In the genomic region with DNA sequence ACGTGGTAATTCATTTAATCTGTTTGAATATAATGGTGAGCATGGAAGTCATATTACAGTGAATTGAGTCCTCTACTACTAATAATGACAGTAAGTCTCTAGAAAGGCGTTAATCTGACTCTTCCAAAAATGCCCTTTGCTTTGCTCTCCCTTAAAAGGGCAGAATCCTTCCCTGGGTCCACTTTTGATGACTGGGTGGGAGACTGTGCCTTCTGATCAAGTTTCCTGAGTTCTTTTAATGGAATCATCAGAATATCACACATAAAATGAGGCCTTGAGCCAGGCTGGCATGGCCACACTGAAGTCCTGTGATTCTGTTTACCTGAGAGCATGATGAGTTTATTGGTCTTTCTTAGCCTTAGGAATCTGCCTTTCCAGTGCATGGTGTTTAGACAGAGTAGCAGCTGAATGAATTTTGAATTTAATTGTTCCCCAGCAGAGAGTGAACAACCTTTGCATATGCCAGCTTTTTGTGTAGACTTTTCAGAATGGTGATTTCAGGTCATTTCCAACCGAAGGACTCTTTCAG, we compare ENCODE assay signal across 1 cellular context.
TF ChIP-seq lines count a peak whose summit lies in the region.

No MANE protein-coding gene starts in this region.

TF ChIP-seq in A549, 52 proteins besides CTCF, POLR2A, EP300 and RAD21 (continued from another document):
- TF ChIP-seq, protein P1, sequence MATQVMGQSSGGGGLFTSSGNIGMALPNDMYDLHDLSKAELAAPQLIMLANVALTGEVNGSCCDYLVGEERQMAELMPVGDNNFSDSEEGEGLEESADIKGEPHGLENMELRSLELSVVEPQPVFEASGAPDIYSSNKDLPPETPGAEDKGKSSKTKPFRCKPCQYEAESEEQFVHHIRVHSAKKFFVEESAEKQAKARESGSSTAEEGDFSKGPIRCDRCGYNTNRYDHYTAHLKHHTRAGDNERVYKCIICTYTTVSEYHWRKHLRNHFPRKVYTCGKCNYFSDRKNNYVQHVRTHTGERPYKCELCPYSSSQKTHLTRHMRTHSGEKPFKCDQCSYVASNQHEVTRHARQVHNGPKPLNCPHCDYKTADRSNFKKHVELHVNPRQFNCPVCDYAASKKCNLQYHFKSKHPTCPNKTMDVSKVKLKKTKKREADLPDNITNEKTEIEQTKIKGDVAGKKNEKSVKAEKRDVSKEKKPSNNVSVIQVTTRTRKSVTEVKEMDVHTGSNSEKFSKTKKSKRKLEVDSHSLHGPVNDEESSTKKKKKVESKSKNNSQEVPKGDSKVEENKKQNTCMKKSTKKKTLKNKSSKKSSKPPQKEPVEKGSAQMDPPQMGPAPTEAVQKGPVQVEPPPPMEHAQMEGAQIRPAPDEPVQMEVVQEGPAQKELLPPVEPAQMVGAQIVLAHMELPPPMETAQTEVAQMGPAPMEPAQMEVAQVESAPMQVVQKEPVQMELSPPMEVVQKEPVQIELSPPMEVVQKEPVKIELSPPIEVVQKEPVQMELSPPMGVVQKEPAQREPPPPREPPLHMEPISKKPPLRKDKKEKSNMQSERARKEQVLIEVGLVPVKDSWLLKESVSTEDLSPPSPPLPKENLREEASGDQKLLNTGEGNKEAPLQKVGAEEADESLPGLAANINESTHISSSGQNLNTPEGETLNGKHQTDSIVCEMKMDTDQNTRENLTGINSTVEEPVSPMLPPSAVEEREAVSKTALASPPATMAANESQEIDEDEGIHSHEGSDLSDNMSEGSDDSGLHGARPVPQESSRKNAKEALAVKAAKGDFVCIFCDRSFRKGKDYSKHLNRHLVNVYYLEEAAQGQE (IDR thresholded peaks at IDR 0.05): no peak
- TF ChIP-seq, protein P2, sequence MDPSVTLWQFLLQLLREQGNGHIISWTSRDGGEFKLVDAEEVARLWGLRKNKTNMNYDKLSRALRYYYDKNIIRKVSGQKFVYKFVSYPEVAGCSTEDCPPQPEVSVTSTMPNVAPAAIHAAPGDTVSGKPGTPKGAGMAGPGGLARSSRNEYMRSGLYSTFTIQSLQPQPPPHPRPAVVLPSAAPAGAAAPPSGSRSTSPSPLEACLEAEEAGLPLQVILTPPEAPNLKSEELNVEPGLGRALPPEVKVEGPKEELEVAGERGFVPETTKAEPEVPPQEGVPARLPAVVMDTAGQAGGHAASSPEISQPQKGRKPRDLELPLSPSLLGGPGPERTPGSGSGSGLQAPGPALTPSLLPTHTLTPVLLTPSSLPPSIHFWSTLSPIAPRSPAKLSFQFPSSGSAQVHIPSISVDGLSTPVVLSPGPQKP (IDR thresholded peaks at IDR 0.05; ENCODE audit: low read depth, low read length): no peak
- TF ChIP-seq HDAC2 (IDR thresholded peaks at IDR 0.05) (no peak), KDM1A (IDR thresholded peaks at IDR 0.05; ENCODE audit: low read depth) (no peak), FOSL2 (IDR thresholded peaks at IDR 0.05) (no peak), FOSL2 (CRISPR knock-in tag; IDR thresholded peaks at IDR 0.05) (no peak), RFX5 (IDR thresholded peaks at IDR 0.05) (no peak), NPAS2 (CRISPR knock-in tag; IDR thresholded peaks at IDR 0.05; ENCODE audit: borderline replicate concordance) (no peak)
- TF ChIP-seq, protein P3, sequence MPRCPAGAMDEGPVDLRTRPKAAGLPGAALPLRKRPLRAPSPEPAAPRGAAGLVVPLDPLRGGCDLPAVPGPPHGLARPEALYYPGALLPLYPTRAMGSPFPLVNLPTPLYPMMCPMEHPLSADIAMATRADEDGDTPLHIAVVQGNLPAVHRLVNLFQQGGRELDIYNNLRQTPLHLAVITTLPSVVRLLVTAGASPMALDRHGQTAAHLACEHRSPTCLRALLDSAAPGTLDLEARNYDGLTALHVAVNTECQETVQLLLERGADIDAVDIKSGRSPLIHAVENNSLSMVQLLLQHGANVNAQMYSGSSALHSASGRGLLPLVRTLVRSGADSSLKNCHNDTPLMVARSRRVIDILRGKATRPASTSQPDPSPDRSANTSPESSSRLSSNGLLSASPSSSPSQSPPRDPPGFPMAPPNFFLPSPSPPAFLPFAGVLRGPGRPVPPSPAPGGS (IDR thresholded peaks at IDR 0.05): no peak
- TF ChIP-seq, protein P4, sequence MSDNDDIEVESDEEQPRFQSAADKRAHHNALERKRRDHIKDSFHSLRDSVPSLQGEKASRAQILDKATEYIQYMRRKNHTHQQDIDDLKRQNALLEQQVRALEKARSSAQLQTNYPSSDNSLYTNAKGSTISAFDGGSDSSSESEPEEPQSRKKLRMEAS (IDR thresholded peaks at IDR 0.05): no peak
